Comparison of ENCODE assay signal across 34 cellular contexts in the genomic region with DNA sequence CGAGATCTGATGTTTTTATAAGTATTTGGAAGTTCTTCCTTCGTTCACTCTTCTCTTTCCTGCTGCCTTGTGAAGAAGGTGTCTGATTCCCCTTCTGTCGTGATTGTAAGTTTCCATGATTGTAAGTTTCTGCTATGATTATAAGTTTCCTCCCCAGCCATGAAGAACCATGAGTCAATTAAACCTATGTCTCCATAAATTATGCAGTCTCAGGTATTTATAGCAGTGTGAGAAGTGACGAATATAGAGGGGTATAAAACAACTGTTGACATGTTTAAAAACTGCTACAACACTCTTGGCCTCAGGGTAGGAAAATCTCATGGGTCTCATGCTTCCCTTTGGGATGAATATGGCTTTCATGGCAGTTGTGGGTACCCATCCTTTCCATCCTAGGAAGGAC. TPM values are rescaled to one million over a fixed set of nuclear protein-coding genes. Genes with fewer than 3 reads are reported as not detected.
"Had no signal": no experiment of that assay in that cellular context is flagged by ENCODE, and none has a peak within 500 bp of the region (broad histone marks: within the 10 kb centered on the region; RNA-seq: fewer than 3 reads in every experiment).

No MANE protein-coding gene starts in this region.

- H3K4me1 ChIP-seq: adrenal gland, ascending aorta, breast epithelium, colonic mucosa, esophagus squamous epithelium, gastroesophageal sphincter, heart right ventricle had no signal

- H3K36me3 ChIP-seq: adrenal gland, ascending aorta, breast epithelium, cardiac muscle cell, colonic mucosa, esophagus squamous epithelium, gastroesophageal sphincter, heart right ventricle had no signal

- H3K9me3 Mint-ChIP-seq: activated CD4-positive, alpha-beta memory T cell treated with anti-CD3 and anti-CD28 coated beads, Interleukin-2, amount 10 ng/mL, durations not matched to agents 7 days and 5 days; activated CD4-positive, alpha-beta T cell treated with anti-CD3 and anti-CD28 coated beads, Interleukin-2, amount 10 ng/mL, durations not matched to agents 7 days and 5 days; activated naive CD4-positive, alpha-beta T cell treated with anti-CD3 and anti-CD28 coated beads, Interleukin-2, amount 50 U/mL, for 24 hours; activated T-cell treated with anti-CD3 and anti-CD28 coated beads, Interleukin-2, amount 50 U/mL, for 24 hours; activated T-cell treated with anti-CD3 and anti-CD28 coated beads, Interleukin-2, amount 50 U/mL, for 72 hours; brain; T-helper 2 cell treated with Interferon-gamma antibody and Interleukin-4, amounts not matched to agents 5 μg/mL and 100 μg/mL, for 36 hours had no signal

- H3K4me3 Mint-ChIP-seq: activated CD4-positive, alpha-beta memory T cell treated with anti-CD3 and anti-CD28 coated beads, Interleukin-2, amount 10 ng/mL, durations not matched to agents 7 days and 5 days; activated CD4-positive, alpha-beta T cell treated with anti-CD3 and anti-CD28 coated beads, Interleukin-2, amount 10 ng/mL, durations not matched to agents 7 days and 5 days; activated naive CD4-positive, alpha-beta T cell treated with anti-CD3 and anti-CD28 coated beads, Interleukin-2, amount 50 U/mL, for 24 hours; activated T-cell treated with anti-CD3 and anti-CD28 coated beads, Interleukin-2, amount 50 U/mL, for 24 hours; activated T-cell treated with anti-CD3 and anti-CD28 coated beads, Interleukin-2, amount 50 U/mL, for 72 hours; brain; T-helper 17 cell; T-helper 2 cell treated with Interferon-gamma antibody and Interleukin-4, amounts not matched to agents 5 μg/mL and 100 μg/mL, for 36 hours had no signal

- ATAC-seq: gastroesophageal sphincter, heart right ventricle, T-helper 17 cell had no signal

- H3K27ac Mint-ChIP-seq: activated CD4-positive, alpha-beta memory T cell treated with anti-CD3 and anti-CD28 coated beads, Interleukin-2, amount 10 ng/mL, durations not matched to agents 7 days and 5 days; activated CD4-positive, alpha-beta T cell treated with anti-CD3 and anti-CD28 coated beads, Interleukin-2, amount 10 ng/mL, durations not matched to agents 7 days and 5 days; activated naive CD4-positive, alpha-beta T cell treated with anti-CD3 and anti-CD28 coated beads, Interleukin-2, amount 50 U/mL, for 24 hours; activated T-cell treated with anti-CD3 and anti-CD28 coated beads, Interleukin-2, amount 50 U/mL, for 24 hours; activated T-cell treated with anti-CD3 and anti-CD28 coated beads, Interleukin-2, amount 50 U/mL, for 72 hours; brain; T-helper 17 cell; T-helper 2 cell treated with Interferon-gamma antibody and Interleukin-4, amounts not matched to agents 5 μg/mL and 100 μg/mL, for 36 hours had no signal

- H3K27me3 ChIP-seq: ascending aorta, breast epithelium, colonic mucosa had no signal

- H3K4me1 Mint-ChIP-seq: activated CD4-positive, alpha-beta memory T cell treated with anti-CD3 and anti-CD28 coated beads, Interleukin-2, amount 10 ng/mL, durations not matched to agents 7 days and 5 days; activated CD4-positive, alpha-beta T cell treated with anti-CD3 and anti-CD28 coated beads, Interleukin-2, amount 10 ng/mL, durations not matched to agents 7 days and 5 days; T-helper 17 cell had no signal

- H3K27ac ChIP-seq: adrenal gland, ascending aorta, breast epithelium, cardiac muscle cell, colonic mucosa, epithelial cell of prostate, esophagus squamous epithelium, gastroesophageal sphincter, heart right ventricle had no signal

- H3K4me3 ChIP-seq: adrenal gland, ascending aorta, breast epithelium, cardiac muscle cell, colonic mucosa, esophagus squamous epithelium, gastroesophageal sphincter, heart right ventricle had no signal

- H3K36me3 Mint-ChIP-seq: activated naive CD4-positive, alpha-beta T cell treated with anti-CD3 and anti-CD28 coated beads, Interleukin-2, amount 50 U/mL, for 24 hours; brain had no signal

- DNase-seq: activated CD4-positive, alpha-beta memory T cell treated with anti-CD3 and anti-CD28 coated beads, Interleukin-2, amount 10 ng/mL, durations not matched to agents 7 days and 5 days; activated CD4-positive, alpha-beta T cell treated with anti-CD3 and anti-CD28 coated beads, Interleukin-2, amount 10 ng/mL, durations not matched to agents 7 days and 5 days; activated CD4-positive, alpha-beta T cell treated with anti-CD3 and anti-CD28 coated beads, Interleukin-2, amount 50 U/mL, for 4 hours; activated CD8-positive, alpha-beta memory T cell treated with anti-CD3 and anti-CD28 coated beads, Interleukin-2, amount 50 U/mL, for 48 hours; activated effector memory CD4-positive, alpha-beta T cell treated with Interleukin-2 at 50 U/mL for 16 hours; activated gamma-delta T cell treated with Interleukin-2 at 50 U/mL for 16 hours; activated naive CD4-positive, alpha-beta T cell treated with Interleukin-2 at 50 U/mL for 16 hours; activated T-cell treated with anti-CD3 and anti-CD28 coated beads for 4 hours; activated T-cell treated with anti-CD3 and anti-CD28 coated beads, Interleukin-2, amount 50 U/mL, for 24 hours; activated T-cell treated with anti-CD3 and anti-CD28 coated beads, Interleukin-2, amount 50 U/mL, for 72 hours; adrenal gland; central memory CD4-positive, alpha-beta T cell; cerebellar nuclear complex; colonic mucosa; effector CD8-positive, alpha-beta T cell; esophagus squamous epithelium; foreskin melanocyte; heart right ventricle; T-helper 1 cell; T-helper 17 cell; T1000 had no signal

RNA-seq across cellular contexts. Expression of gene WFDC2, which starts 5.8 kb away (rescaled TPM):
- total RNA-seq: activated CD4-positive, alpha-beta memory T cell treated with anti-CD3 and anti-CD28 coated beads, Interleukin-2, amount 10 ng/mL, durations not matched to agents 7 days and 5 days; activated CD4-positive, alpha-beta T cell treated with anti-CD3 and anti-CD28 coated beads, Interleukin-2, amount 10 ng/mL, durations not matched to agents 7 days and 5 days; dermis microvascular lymphatic vessel endothelial cell; endothelial cell of umbilical vein; fibroblast of lung; fibroblast of villous mesenchyme; glomerular endothelial cell had no signal

RNA-seq across cellular contexts. Expression of gene SPINT3, which starts 51.7 kb away (rescaled TPM):
- total RNA-seq: activated CD4-positive, alpha-beta memory T cell treated with anti-CD3 and anti-CD28 coated beads, Interleukin-2, amount 10 ng/mL, durations not matched to agents 7 days and 5 days; activated CD4-positive, alpha-beta T cell treated with anti-CD3 and anti-CD28 coated beads, Interleukin-2, amount 10 ng/mL, durations not matched to agents 7 days and 5 days; activated T-cell treated with anti-CD3 and anti-CD28 coated beads, Interleukin-2, amount 50 U/mL, for 72 hours; adrenal gland; ascending aorta; breast epithelium; cardiac muscle cell; colonic mucosa; dermis microvascular lymphatic vessel endothelial cell; endothelial cell of umbilical vein; esophagus squamous epithelium; fibroblast of lung; fibroblast of villous mesenchyme; gastroesophageal sphincter; glomerular endothelial cell; heart right ventricle; T-helper 17 cell had no signal
